In genomic region chr2:200110380-200110779, GRCh38 we compare ENCODE assay signal across 37 cellular contexts.
"Had no signal": no experiment of that assay in that cellular context is flagged by ENCODE, and none has a peak within 500 bp of the region (broad histone marks: within the 10 kb centered on the region; RNA-seq: fewer than 3 reads in every experiment).

No MANE protein-coding gene starts in this region.

- DNase-seq: activated B cell treated with CpG ODN at 0.5 μM for 24 hours; activated CD4-positive, alpha-beta memory T cell treated with anti-CD3 and anti-CD28 coated beads for 36 hours; activated CD4-positive, alpha-beta T cell treated with anti-CD3 and anti-CD28 coated beads for 4 hours; activated CD4-positive, alpha-beta T cell treated with anti-CD3 and anti-CD28 coated beads, Interleukin-2, amount 10 ng/mL, durations not matched to agents 24 days and 14 days; activated CD4-positive, alpha-beta T cell treated with anti-CD3 and anti-CD28 coated beads, Interleukin-2, amount 50 U/mL, for 1 hour; activated CD4-positive, alpha-beta T cell treated with anti-CD3 and anti-CD28 coated beads, Interleukin-2, amount 50 U/mL, for 4 hours; activated CD4-positive, CD25-positive, alpha-beta regulatory T cell treated with anti-CD3 and anti-CD28 coated beads, Interleukin-2, amount 50 U/mL, for 72 hours; activated CD8-positive, alpha-beta memory T cell treated with anti-CD3 and anti-CD28 coated beads, Interleukin-2, amount 50 U/mL, for 4 hours; activated CD8-positive, alpha-beta T cell treated with anti-CD3 and anti-CD28 coated beads for 36 hours; activated effector memory CD4-positive, alpha-beta T cell treated with anti-CD3 and anti-CD28 coated beads, Interleukin-2, amount 50 U/mL, for 16 hours; activated gamma-delta T cell treated with Interleukin-2 at 50 U/mL for 16 hours; activated naive CD4-positive, alpha-beta T cell; activated naive CD4-positive, alpha-beta T cell treated with anti-CD3 and anti-CD28 coated beads for 36 hours; activated naive CD4-positive, alpha-beta T cell treated with anti-CD3 and anti-CD28 coated beads, Interleukin-2, amount 50 U/mL, for 16 hours; activated naive CD8-positive, alpha-beta T cell treated with anti-CD3 and anti-CD28 coated beads for 36 hours; activated T-cell treated with anti-CD3 and anti-CD28 coated beads for 4 hours; activated T-cell treated with anti-CD3 and anti-CD28 coated beads, Interleukin-2, amount 50 U/mL, for 1 hour; activated T-cell treated with anti-CD3 and anti-CD28 coated beads, Interleukin-2, amount 50 U/mL, for 4 hours; activated T-cell treated with anti-CD3 and anti-CD28 coated beads, Interleukin-2, amount 50 U/mL, for 72 hours; adrenal gland; amygdala; anterior cingulate cortex; caudate nucleus; cerebellar nuclear complex; T-helper 1 cell; T-helper 9 cell had no signal

- H3K27me3 ChIP-seq: adrenal gland, ascending aorta, cardiac muscle cell had no signal

- H3K4me3 ChIP-seq: adrenal gland, ascending aorta, cardiac muscle cell had no signal

- H3K27ac ChIP-seq: adrenal gland, ascending aorta, cardiac muscle cell, VCaP had no signal

- ATAC-seq: activated CD8-positive, alpha-beta T cell treated with anti-CD3 and anti-CD28 coated beads for 36 hours; activated T-cell treated with anti-CD3 and anti-CD28 coated beads, Interleukin-2, amount 50 U/mL, for 4 hours; activated T-helper 17 cell treated with anti-CD3 and anti-CD28 coated beads, Interleukin-2, amount 50 U/mL, for 72 hours had no signal

- H3K4me3 Mint-ChIP-seq: activated B cell treated with CpG ODN at 0.5 μM for 24 hours; activated CD4-positive, alpha-beta memory T cell treated with anti-CD3 and anti-CD28 coated beads for 36 hours; activated CD4-positive, alpha-beta T cell treated with anti-CD3 and anti-CD28 coated beads, Interleukin-2, amount 10 ng/mL, durations not matched to agents 24 days and 14 days; activated CD8-positive, alpha-beta T cell treated with anti-CD3 and anti-CD28 coated beads for 36 hours; activated naive CD4-positive, alpha-beta T cell treated with anti-CD3 and anti-CD28 coated beads for 36 hours; activated naive CD8-positive, alpha-beta T cell treated with anti-CD3 and anti-CD28 coated beads for 36 hours; activated T-cell treated with anti-CD3 and anti-CD28 coated beads, Interleukin-2, amount 50 U/mL, for 4 hours; activated T-cell treated with anti-CD3 and anti-CD28 coated beads, Interleukin-2, amount 50 U/mL, for 72 hours; activated T-helper 1 cell treated with anti-CD3 and anti-CD28 coated beads, Interleukin-12 subunit alpha, Interleukin-12 subunit beta, Interleukin-2, Interleukin-4 antibody, amounts not matched to agents 30 ng/mL and 10 ng/mL and 1 ng/mL, durations not matched to agents 14 hours and 24 hours and 36 hours; activated T-helper 17 cell treated with anti-CD3 and anti-CD28 coated beads, Interleukin-2, amount 50 U/mL, for 72 hours; brain; central memory CD8-positive, alpha-beta T cell; T-helper 1 cell treated with Interleukin-12 subunit alpha and Interleukin-12 subunit beta and Interleukin-4 antibody, amounts not matched to agents 30 μg/mL and 1 μg/mL, for 36 hours; T-helper 2 cell treated with Interferon-gamma antibody and Interleukin-4, amounts not matched to agents 5 μg/mL and 100 μg/mL, for 36 hours had no signal

- H3K36me3 ChIP-seq: adrenal gland, ascending aorta, cardiac muscle cell had no signal

- H3K36me3 Mint-ChIP-seq: activated CD4-positive, alpha-beta memory T cell treated with anti-CD3 and anti-CD28 coated beads for 36 hours; activated naive CD4-positive, alpha-beta T cell treated with anti-CD3 and anti-CD28 coated beads, Interleukin-2, amount 50 U/mL, for 72 hours; activated naive CD8-positive, alpha-beta T cell treated with anti-CD3 and anti-CD28 coated beads for 36 hours had no signal

- H3K9me3 ChIP-seq: adrenal gland, ascending aorta had no signal

- H3K9me3 Mint-ChIP-seq: activated B cell treated with CpG ODN at 0.5 μM for 24 hours; activated CD8-positive, alpha-beta T cell treated with anti-CD3 and anti-CD28 coated beads for 36 hours; activated naive CD4-positive, alpha-beta T cell treated with anti-CD3 and anti-CD28 coated beads for 36 hours; activated naive CD4-positive, alpha-beta T cell treated with anti-CD3 and anti-CD28 coated beads, Interleukin-2, amount 50 U/mL, for 72 hours; activated T-cell treated with anti-CD3 and anti-CD28 coated beads, Interleukin-2, amount 50 U/mL, for 4 hours; activated T-helper 1 cell treated with anti-CD3 and anti-CD28 coated beads, Interleukin-12 subunit alpha, Interleukin-12 subunit beta, Interleukin-2, Interleukin-4 antibody, amounts not matched to agents 30 ng/mL and 10 ng/mL and 1 ng/mL, durations not matched to agents 14 hours and 24 hours and 36 hours; activated T-helper 17 cell treated with anti-CD3 and anti-CD28 coated beads, Interleukin-2, amount 50 U/mL, for 72 hours; central memory CD8-positive, alpha-beta T cell; T-helper 1 cell treated with Interleukin-12 subunit alpha and Interleukin-12 subunit beta and Interleukin-4 antibody, amounts not matched to agents 30 μg/mL and 1 μg/mL, for 36 hours had no signal

- FAIRE-seq: TTC549 had no signal

- H3K4me1 Mint-ChIP-seq: activated B cell treated with CpG ODN at 0.5 μM for 24 hours; activated naive CD8-positive, alpha-beta T cell treated with anti-CD3 and anti-CD28 coated beads for 36 hours; activated T-helper 17 cell treated with anti-CD3 and anti-CD28 coated beads, Interleukin-2, amount 50 U/mL, for 72 hours; brain; central memory CD8-positive, alpha-beta T cell had no signal

- H3K4me1 ChIP-seq: adrenal gland, ascending aorta had no signal

- H3K27ac Mint-ChIP-seq: activated B cell treated with CpG ODN at 0.5 μM for 24 hours; activated CD4-positive, alpha-beta memory T cell treated with anti-CD3 and anti-CD28 coated beads for 36 hours; activated CD4-positive, alpha-beta T cell treated with anti-CD3 and anti-CD28 coated beads, Interleukin-2, amount 10 ng/mL, durations not matched to agents 24 days and 14 days; activated CD8-positive, alpha-beta T cell treated with anti-CD3 and anti-CD28 coated beads for 36 hours; activated naive CD4-positive, alpha-beta T cell treated with anti-CD3 and anti-CD28 coated beads for 36 hours; activated naive CD4-positive, alpha-beta T cell treated with anti-CD3 and anti-CD28 coated beads, Interleukin-2, amount 50 U/mL, for 72 hours; activated naive CD8-positive, alpha-beta T cell treated with anti-CD3 and anti-CD28 coated beads for 36 hours; activated T-cell treated with anti-CD3 and anti-CD28 coated beads, Interleukin-2, amount 50 U/mL, for 72 hours; activated T-helper 1 cell treated with anti-CD3 and anti-CD28 coated beads, Interleukin-12 subunit alpha, Interleukin-12 subunit beta, Interleukin-2, Interleukin-4 antibody, amounts not matched to agents 30 ng/mL and 10 ng/mL and 1 ng/mL, durations not matched to agents 14 hours and 24 hours and 36 hours; activated T-helper 17 cell treated with anti-CD3 and anti-CD28 coated beads, Interleukin-2, amount 50 U/mL, for 72 hours; brain; T-helper 1 cell treated with Interleukin-12 subunit alpha and Interleukin-12 subunit beta and Interleukin-4 antibody, amounts not matched to agents 30 μg/mL and 1 μg/mL, for 36 hours; T-helper 2 cell treated with Interferon-gamma antibody and Interleukin-4, amounts not matched to agents 5 μg/mL and 100 μg/mL, for 36 hours had no signal
